In genomic region chr14:34629344-34629656, GRCh38 we compare ENCODE assay signal across 8 cellular contexts.
DNase-seq lines count a peak whose midpoint lies in the region; ATAC-seq and TF ChIP-seq lines count a peak whose summit lies in the region.

No MANE protein-coding gene starts in this region.

- no peak overlapping the region for H3K27ac ChIP-seq in iPS DF 6.9 (ENCODE audit: low read length)

- peaks cover 8% of the 10 kb centered on the region for H3K4me1 ChIP-seq in HAP-1
- no peaks in the 10 kb centered on the region for H3K4me1 ChIP-seq in iPS DF 6.9 (ENCODE audit: control insufficient read depth, insufficient read depth, low read length)

- peaks cover 10% of the 10 kb centered on the region for H3K36me3 ChIP-seq in HAP-1 (replicated peaks)
- no peaks in the 10 kb centered on the region for H3K36me3 ChIP-seq in iPS DF 6.9 (ENCODE audit: control insufficient read depth, insufficient read depth, low read length)

- peaks cover 6% of the 10 kb centered on the region for H3K4me1 Mint-ChIP-seq in stimulated activated naive CD8-positive, alpha-beta T cell treated with anti-CD3 and anti-CD28 coated beads, Interleukin-15, amount 100 ng/mL, for 72 hours

- no peak for DNase-seq in AG10803 (ENCODE audit: low read depth)
- DNase-seq in HAP-1 (ENCODE audit: low spot score in 2 of 2), result no peak
- no peak for DNase-seq in iPS DF 6.9 (ENCODE audit: low read depth, low spot score)
- no peak for DNase-seq in stimulated activated naive CD8-positive, alpha-beta T cell treated with anti-CD3 and anti-CD28 coated beads, Interleukin-15, amount 100 ng/mL, for 72 hours
- no peak for DNase-seq in HuH-7.5 (ENCODE audit: low spot score)
- DNase-seq in 8988T, result no peak
- no peak for DNase-seq in NCI-H1048 (lab: John Stamatoyannopoulos, UW)

- peaks cover 0 to 5% of the 10 kb centered on the region in 2 donors for H3K9me3 Mint-ChIP-seq in stimulated activated naive CD8-positive, alpha-beta T cell treated with anti-CD3 and anti-CD28 coated beads, Interleukin-15, amount 100 ng/mL, for 72 hours

- TF ChIP-seq CTCF in AG10803 (conservative IDR thresholded peaks at IDR 0.05; ENCODE audit: low read length), result no peak
- TF ChIP-seq CTCF in WI38 (IDR thresholded peaks at IDR 0.05; ENCODE audit: low read depth, low read length), result no peak

- ATAC-seq in stimulated activated naive CD8-positive, alpha-beta T cell treated with anti-CD3 and anti-CD28 coated beads, Interleukin-15, amount 100 ng/mL, for 72 hours, result no peak

- H3K27me3 ChIP-seq in HAP-1 (ENCODE audit: low read depth) (no peaks in the 10 kb centered on the region), iPS DF 6.9 (ENCODE audit: control insufficient read depth, insufficient read depth, low read length) (no peaks in the 10 kb centered on the region)

- WGBS in iPS DF 6.9 (ENCODE audit: insufficient coverage, insufficient read length), result no CpG with 5 or more reads among the region's 13 CpGs

- H3K4me3 Mint-ChIP-seq in stimulated activated naive CD8-positive, alpha-beta T cell treated with anti-CD3 and anti-CD28 coated beads, Interleukin-15, amount 100 ng/mL, for 72 hours, result peak overlapping the region; percentile 89 to 96

- peak overlapping the region; percentile 92 to 98 for H3K27ac Mint-ChIP-seq in stimulated activated naive CD8-positive, alpha-beta T cell treated with anti-CD3 and anti-CD28 coated beads, Interleukin-15, amount 100 ng/mL, for 72 hours

- in situ Hi-C loops in HAP-1 (cut with MboI; ENCODE audit: low sequenced_read_pairs), result no loop called here

- H3K4me3 ChIP-seq in AG10803 (ENCODE audit: low read length), result peak overlapping the region; percentile 95
- H3K4me3 ChIP-seq in HAP-1, result peak overlapping the region; percentile 89
- peak overlapping the region; percentile 93 for H3K4me3 ChIP-seq in WI38 (ENCODE audit: low read depth, low read length)
- H3K4me3 ChIP-seq in iPS DF 6.9 (ENCODE audit: low read length), result peak overlapping the region; percentile 59

- 0 out of 2 replicates have a peak, but pooled peaks cover 2% of the 10 kb centered on the region for H3K9me3 ChIP-seq in HAP-1
- no peaks in the 10 kb centered on the region for H3K9me3 ChIP-seq in iPS DF 6.9 (ENCODE audit: control insufficient read depth, insufficient read depth, low read length)

- no peaks in the 10 kb centered on the region for H3K27me3 Mint-ChIP-seq in stimulated activated naive CD8-positive, alpha-beta T cell treated with anti-CD3 and anti-CD28 coated beads, Interleukin-15, amount 100 ng/mL, for 72 hours
